11 cellular contexts compared by ENCODE assay signal in the genomic region with DNA sequence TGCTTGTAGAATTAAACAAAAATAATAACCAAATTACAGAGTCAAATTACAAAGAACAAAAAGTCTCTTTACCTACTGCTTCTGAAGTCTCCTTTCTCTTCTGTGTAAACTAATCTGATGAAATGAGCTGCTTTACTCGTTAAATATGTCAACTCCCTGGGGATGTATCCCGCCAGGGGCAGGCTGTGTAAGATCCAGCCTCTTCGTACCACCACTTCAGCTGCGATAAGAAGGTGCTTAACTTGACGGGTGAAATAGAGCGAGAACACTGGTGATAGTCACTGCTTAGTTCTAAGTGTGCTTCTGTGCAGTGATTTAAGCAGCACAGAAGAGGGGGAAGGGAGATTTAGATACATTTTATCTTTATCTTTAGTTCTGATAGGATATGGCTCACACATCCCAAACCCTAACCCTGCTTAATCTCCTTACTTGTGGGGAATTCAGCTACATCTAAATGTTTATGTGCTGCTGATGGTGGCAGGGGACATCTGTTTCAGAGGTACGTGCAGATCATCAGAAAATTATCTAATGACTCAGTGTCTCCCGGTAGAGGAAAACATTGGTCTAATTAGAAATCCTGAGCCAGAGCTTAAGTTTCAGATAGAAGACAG. TPM values are rescaled to one million over a fixed set of nuclear protein-coding genes. Genes with fewer than 3 reads are reported as not detected.
DNase-seq lines count a peak whose midpoint lies in the region; ATAC-seq and TF ChIP-seq lines count a peak whose summit lies in the region.
"Had no signal": no experiment of that assay in that cellular context is flagged by ENCODE, and none has a peak within 500 bp of the region (broad histone marks: within the 10 kb centered on the region; RNA-seq: fewer than 3 reads in every experiment).

No MANE protein-coding gene starts in this region.

- ATAC-seq in lower lobe of right lung (peak; percentile 79 to 89), body of pancreas (no peak), HG03095 (IDR thresholded peaks at IDR 0.05; ENCODE audit: unreplicated experiment) (no peak)
- ATAC-seq: Panc1 had no signal

- WGBS in body of pancreas, 2 donors: 78 to 87% methylated on average over 8 of the region's 8 CpGs

- H3K27ac ChIP-seq in SK-N-MC (no peak overlapping the region), lower lobe of right lung (no peak overlapping the region), body of pancreas (no peak overlapping the region)

- TF ChIP-seq CTCF in lower lobe of right lung (IDR thresholded peaks at IDR 0.05) (no peak), body of pancreas (IDR thresholded peaks at IDR 0.05) (no peak)

- H3K9ac ChIP-seq in SK-N-MC (ENCODE audit: insufficient read length): no peak overlapping the region

- no peak for TF ChIP-seq POLR2A in body of pancreas (IDR thresholded peaks at IDR 0.05)

- H3K4me3 ChIP-seq in SK-N-MC: 0 out of 2 replicates have a peak overlapping the region, but pooled peaks have one; percentile 21
- H3K4me3 ChIP-seq in lower lobe of right lung: no peak overlapping the region
- no peak overlapping the region for H3K4me3 ChIP-seq in body of pancreas

- no peaks in the 10 kb centered on the region for H3K9me3 ChIP-seq in SK-N-MC (ENCODE audit: low read depth, low read length)
- H3K9me3 ChIP-seq in lower lobe of right lung: no peaks in the 10 kb centered on the region
- no peaks in the 10 kb centered on the region for H3K9me3 ChIP-seq in body of pancreas

- no peaks in the 10 kb centered on the region for H3K27me3 ChIP-seq in lower lobe of right lung (ENCODE audit: low read depth)
- H3K27me3 ChIP-seq in body of pancreas: no peaks in the 10 kb centered on the region

- intact Hi-C loops in lower lobe of right lung (cut with DNase I) (no loop called here), body of pancreas (cut with DNase I) (no loop called here)

- H3K4me1 ChIP-seq in lower lobe of right lung (peaks cover 11% of the 10 kb centered on the region), body of pancreas (peaks cover 18% of the 10 kb centered on the region)

- DNase-seq in D341Med (ENCODE audit: low spot score) (peak; percentile 91), NCI-H128 (lab: John Stamatoyannopoulos, UW; ENCODE audit: unreplicated experiment) (peak; percentile 56), SK-N-MC (ENCODE audit: low read depth, low spot score) (no peak), lower lobe of right lung (peak; percentile 57), SHP77 treated with DMSO at 0.1 percent for 48 hours (lab: John Stamatoyannopoulos, UW) (no peak), body of pancreas (no peak)
- DNase-seq in activated naive CD4-positive, alpha-beta T cell treated with anti-CD3 and anti-CD28 coated beads, Interleukin-2, amount 50 U/mL, for 16 hours: no peak
- DNase-seq: anterior cingulate cortex, DMS53 had no signal

- H3K36me3 ChIP-seq in SK-N-MC (ENCODE audit: insufficient read depth, low read length) (no peaks in the 10 kb centered on the region), lower lobe of right lung (no peaks in the 10 kb centered on the region), body of pancreas (replicated peaks in 1 of 2; ENCODE audit: insufficient read depth in 1 of 2, low read depth in 2 of 2) (no peaks in the 10 kb centered on the region)

RNA-seq across cellular contexts. Expression of gene RHOU, which starts 46.0 kb away (rescaled TPM):
- total RNA-seq in lower lobe of right lung: 22.9 TPM
- 1 to 10 TPM; 6.9 to 9.3 TPM for total RNA-seq in body of pancreas

Comparison
In these comparisons a context has a peak if more than half of its experiments do, and no peak if none do; other contexts are left out.
1. DNase-seq: peak in D341Med (single experiment), NCI-H128 (single experiment) and lower lobe of right lung (single experiment); none in SK-N-MC (single experiment), SHP77 treated with DMSO at 0.1 percent for 48 hours (single experiment), body of pancreas (0 of 4) and activated naive CD4-positive, alpha-beta T cell treated with anti-CD3 and anti-CD28 coated beads, Interleukin-2, amount 50 U/mL, for 16 hours (single experiment).
2. ATAC-seq: peak in lower lobe of right lung (2 of 2); none in body of pancreas (single experiment) and HG03095 (single experiment).